ENCODE assay signal across 8 cellular contexts in the genomic region with DNA sequence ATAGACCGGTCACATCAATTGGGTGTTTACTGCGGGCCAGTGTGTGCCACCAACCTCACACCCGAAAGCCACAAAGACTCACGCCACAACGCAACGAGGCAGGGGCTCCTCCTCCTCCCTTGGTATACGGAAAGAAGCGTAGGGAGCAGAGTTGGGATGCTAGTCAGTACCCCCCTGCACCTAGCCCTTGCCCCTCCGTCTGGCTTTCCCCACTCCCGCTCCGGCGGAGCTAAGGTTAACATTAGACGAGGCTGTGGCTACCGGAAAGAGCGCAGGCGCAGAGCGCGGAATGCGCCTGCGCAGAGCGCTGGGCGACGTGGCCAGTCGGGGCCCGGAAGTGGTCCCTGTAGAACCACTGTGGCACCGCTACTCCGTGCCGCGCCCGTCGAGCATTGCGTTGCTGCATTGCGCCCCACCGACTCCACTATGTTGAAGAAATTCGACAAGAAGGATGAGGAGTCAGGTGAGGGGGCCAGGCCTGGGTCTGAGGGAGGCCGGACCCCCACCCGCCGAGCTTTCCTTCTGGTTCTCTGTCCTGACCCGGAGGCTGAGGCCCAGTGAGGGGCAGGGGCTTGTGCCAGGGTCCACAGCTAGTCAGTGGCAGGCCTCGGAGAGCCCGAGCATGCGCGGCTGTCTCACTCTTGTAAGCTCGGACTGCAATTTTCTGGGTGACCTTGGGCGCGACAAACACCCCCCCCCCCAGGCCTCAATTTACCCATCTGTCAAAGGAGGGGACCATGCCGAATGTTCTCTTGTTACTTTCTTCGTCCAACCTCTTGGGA. TPM values are rescaled to one million over a fixed set of nuclear protein-coding genes. Genes with fewer than 3 reads are reported as not detected.
DNase-seq lines count a peak whose midpoint lies in the region; ATAC-seq and TF ChIP-seq lines count a peak whose summit lies in the region.

A gene with protein sequence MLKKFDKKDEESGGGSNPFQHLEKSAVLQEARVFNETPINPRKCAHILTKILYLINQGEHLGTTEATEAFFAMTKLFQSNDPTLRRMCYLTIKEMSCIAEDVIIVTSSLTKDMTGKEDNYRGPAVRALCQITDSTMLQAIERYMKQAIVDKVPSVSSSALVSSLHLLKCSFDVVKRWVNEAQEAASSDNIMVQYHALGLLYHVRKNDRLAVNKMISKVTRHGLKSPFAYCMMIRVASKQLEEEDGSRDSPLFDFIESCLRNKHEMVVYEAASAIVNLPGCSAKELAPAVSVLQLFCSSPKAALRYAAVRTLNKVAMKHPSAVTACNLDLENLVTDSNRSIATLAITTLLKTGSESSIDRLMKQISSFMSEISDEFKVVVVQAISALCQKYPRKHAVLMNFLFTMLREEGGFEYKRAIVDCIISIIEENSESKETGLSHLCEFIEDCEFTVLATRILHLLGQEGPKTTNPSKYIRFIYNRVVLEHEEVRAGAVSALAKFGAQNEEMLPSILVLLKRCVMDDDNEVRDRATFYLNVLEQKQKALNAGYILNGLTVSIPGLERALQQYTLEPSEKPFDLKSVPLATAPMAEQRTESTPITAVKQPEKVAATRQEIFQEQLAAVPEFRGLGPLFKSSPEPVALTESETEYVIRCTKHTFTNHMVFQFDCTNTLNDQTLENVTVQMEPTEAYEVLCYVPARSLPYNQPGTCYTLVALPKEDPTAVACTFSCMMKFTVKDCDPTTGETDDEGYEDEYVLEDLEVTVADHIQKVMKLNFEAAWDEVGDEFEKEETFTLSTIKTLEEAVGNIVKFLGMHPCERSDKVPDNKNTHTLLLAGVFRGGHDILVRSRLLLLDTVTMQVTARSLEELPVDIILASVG (plus strand): TSS at position 323 of the 782 bp plus-strand sequence. CDS start 104 bp downstream, at position 427.

- peaks cover 6% of the 10 kb centered on the region for H3K27me3 Mint-ChIP-seq in activated naive CD4-positive, alpha-beta T cell treated with anti-CD3 and anti-CD28 coated beads, Interleukin-2, amount 10 ng/mL, durations not matched to agents 7 days and 5 days

- peaks cover 15% of the 10 kb centered on the region for H3F3A ChIP-seq in SK-N-SH (replicated peaks; ENCODE audit: insufficient read depth)

- no peaks in the 10 kb centered on the region for H3K9me2 ChIP-seq in SK-N-SH

- TF ChIP-seq RAD21 in SK-N-SH (IDR thresholded peaks at IDR 0.05; ENCODE audit: low read length), result no peak

- no peaks in the 10 kb centered on the region for H3K9me3 Mint-ChIP-seq in activated naive CD4-positive, alpha-beta T cell treated with anti-CD3 and anti-CD28 coated beads, Interleukin-2, amount 10 ng/mL, durations not matched to agents 7 days and 5 days

- H3K27ac ChIP-seq in SK-N-SH (ENCODE audit: low read depth in 2 of 2, low read length in 1 of 2) (peak within 1 kb of the TSS; percentile 66 to 88), gastroesophageal sphincter (peak within 1 kb of the TSS; percentile 73 to 91 (median 85)), substantia nigra (ENCODE audit: low read depth, low read length, poor library complexity, severe bottlenecking) (peak within 1 kb of the TSS; percentile 82)

- peak within 1 kb of the TSS; percentile 100 for H3K9ac ChIP-seq in SK-N-SH

- TF ChIP-seq EP300 in SK-N-SH (IDR thresholded peaks at IDR 0.05; ENCODE audit: borderline replicate concordance in 1 of 2, low read depth in 1 of 2, low read length in 1 of 2) (no peak), gastroesophageal sphincter (IDR thresholded peaks at IDR 0.05) (no peak)

- DNase-seq in GM06990 (ENCODE audit: extremely low read depth, insufficient read length) (peak; percentile 96), NCI-H1092 treated with DMSO at 0.1 percent for 48 hours (lab: John Stamatoyannopoulos, UW) (peak; percentile 89), SK-N-SH (peak; percentile 95), nucleus accumbens (lab: John Stamatoyannopoulos, UW) (peak in 55 of 56 donors; percentile 12 to 92 (median 77)), substantia nigra (lab: John Stamatoyannopoulos, UW) (peak; percentile 14 to 90 (median 77))
- DNase-seq in activated naive CD4-positive, alpha-beta T cell treated with anti-CD3 and anti-CD28 coated beads, Interleukin-2, amount 10 ng/mL, durations not matched to agents 7 days and 5 days, result peak; percentile 89

- H3K4me2 ChIP-seq in SK-N-SH, result peak within 1 kb of the TSS; percentile 91

- under 1% methylated on average over 37 of the region's 48 CpGs for WGBS in SK-N-SH (ENCODE audit: low lambda C conversion rate)
- WGBS in gastroesophageal sphincter (ENCODE audit: low coverage in 1 of 2), 2 donors, result 0 to 1% methylated on average over 4 to 13 of the region's 48 CpGs

- TF ChIP-seq CTCF in GM06990 (IDR thresholded peaks at IDR 0.05; ENCODE audit: insufficient read depth, low read length, poor library complexity, severe bottlenecking) (no peak), SK-N-SH (IDR thresholded peaks at IDR 0.05) (no peak), gastroesophageal sphincter (IDR thresholded peaks at IDR 0.05) (peak in 1 of 4 experiments; percentile 6)

- ATAC-seq in HG02588 (IDR thresholded peaks at IDR 0.05; ENCODE audit: unreplicated experiment) (peak; percentile 80), gastroesophageal sphincter (peak; percentile 94)

- H3K36me3 ChIP-seq in GM06990 (ENCODE audit: control insufficient read depth, insufficient read depth, low read length) (peaks cover 15% of the 10 kb centered on the region), SK-N-SH (replicated peaks in 1 of 2; ENCODE audit: control insufficient read depth in 1 of 2, insufficient read depth in 2 of 2, low read length in 1 of 2) (peaks cover 21 to 32% of the 10 kb centered on the region in 2 experiments), gastroesophageal sphincter (peaks cover 0 to 36% of the 10 kb centered on the region in 2 donors)

- H3K9me3 ChIP-seq in SK-N-SH, result no peaks in the 10 kb centered on the region
- H3K9me3 ChIP-seq in gastroesophageal sphincter, result no peaks in the 10 kb centered on the region

- H3K27me3 ChIP-seq in GM06990 (replicated peaks; ENCODE audit: control insufficient read depth, insufficient read depth, low read length) (no peaks in the 10 kb centered on the region), SK-N-SH (ENCODE audit: insufficient read depth) (no peaks in the 10 kb centered on the region), gastroesophageal sphincter (no peaks in the 10 kb centered on the region)

- H3K79me2 ChIP-seq in SK-N-SH (ENCODE audit: insufficient read depth), result peaks cover 69% of the 10 kb centered on the region

- POLR2A ChIA-PET in SK-N-SH (lab: Yijun Ruan, JAX), result interaction anchor here (0.6 to 1.4 kb wide), 6 partner anchors 14 to 88 kb away, joined by 3 to 7 read pairs (median 4); a partner anchor contains a TSS

- no peaks in the 10 kb centered on the region for H4K20me1 ChIP-seq in SK-N-SH (ENCODE audit: insufficient read depth)

- peaks cover 64% of the 10 kb centered on the region for H3K4me1 Mint-ChIP-seq in activated naive CD4-positive, alpha-beta T cell treated with anti-CD3 and anti-CD28 coated beads, Interleukin-2, amount 10 ng/mL, durations not matched to agents 7 days and 5 days

- peak within 1 kb of the TSS; percentile 96 for H3K27ac Mint-ChIP-seq in activated naive CD4-positive, alpha-beta T cell treated with anti-CD3 and anti-CD28 coated beads, Interleukin-2, amount 10 ng/mL, durations not matched to agents 7 days and 5 days

- H3K4me3 ChIP-seq in GM06990 (replicated peaks; ENCODE audit: low read depth, low read length) (peak within 1 kb of the TSS; percentile 94), SK-N-SH (ENCODE audit: low read depth in 2 of 2, low read length in 1 of 2) (peak within 1 kb of the TSS; percentile 86 to 95), gastroesophageal sphincter (peak within 1 kb of the TSS; percentile 91 to 98)

- H3K4me3 Mint-ChIP-seq in activated naive CD4-positive, alpha-beta T cell treated with anti-CD3 and anti-CD28 coated beads, Interleukin-2, amount 10 ng/mL, durations not matched to agents 7 days and 5 days, result peak within 1 kb of the TSS; percentile 96

- CTCF ChIA-PET in SK-N-SH (lab: Yijun Ruan, JAX), result interaction anchor here (0.7 to 7.8 kb wide), 4 partner anchors 12 to 517 kb away, joined by 3 to 140 read pairs (median 4); no protein-coding TSS in a partner anchor
- CTCF ChIA-PET in activated naive CD4-positive, alpha-beta T cell treated with anti-CD3 and anti-CD28 coated beads, Interleukin-2, amount 10 ng/mL, durations not matched to agents 7 days and 5 days (lab: Charles Lee), result interaction anchor here (0.6 to 7.3 kb wide), 7 partner anchors 9 to 279 kb away, joined by 3 to 88 read pairs (median 5); a partner anchor contains a TSS

- TF ChIP-seq POLR2A in gastroesophageal sphincter (IDR thresholded peaks at IDR 0.05), result peak; percentile 93 to 94

- peak within 1 kb of the TSS; percentile 97 for H2AFZ ChIP-seq in SK-N-SH (ENCODE audit: low read depth)

- H3K36me3 Mint-ChIP-seq in activated naive CD4-positive, alpha-beta T cell treated with anti-CD3 and anti-CD28 coated beads, Interleukin-2, amount 10 ng/mL, durations not matched to agents 7 days and 5 days, result peaks cover 36% of the 10 kb centered on the region

- H3K4me1 ChIP-seq in SK-N-SH (ENCODE audit: control insufficient read depth in 1 of 2, insufficient read depth in 2 of 2, low read depth in 1 of 2, low read length in 1 of 2) (peaks cover 6 to 13% of the 10 kb centered on the region in 2 experiments; a peak in 2 of 4 replicates), gastroesophageal sphincter (peaks cover 0 to 66% (median 20%) of the 10 kb centered on the region in 3 donors)

TF ChIP-seq in SK-N-SH, 30 proteins besides CTCF, POLR2A, EP300 and RAD21 (continues in another document):
- TF ChIP-seq EZH2phosphoT487 (IDR thresholded peaks at IDR 0.05; ENCODE audit: borderline replicate concordance, low read depth) (no peak), MXI1 (IDR thresholded peaks at IDR 0.05; ENCODE audit: low read depth, low read length) (peak; percentile 56), FOXM1 (IDR thresholded peaks at IDR 0.05; ENCODE audit: low read depth) (no peak), POLR2AphosphoS5 (IDR thresholded peaks at IDR 0.05; ENCODE audit: low read depth, low read length) (peak; percentile 90), GABPA (IDR thresholded peaks at IDR 0.05; ENCODE audit: low read depth) (peak; percentile 60), MEF2A (IDR thresholded peaks at IDR 0.05; ENCODE audit: borderline replicate concordance, low read depth) (no peak)
- TF ChIP-seq, protein P1, sequence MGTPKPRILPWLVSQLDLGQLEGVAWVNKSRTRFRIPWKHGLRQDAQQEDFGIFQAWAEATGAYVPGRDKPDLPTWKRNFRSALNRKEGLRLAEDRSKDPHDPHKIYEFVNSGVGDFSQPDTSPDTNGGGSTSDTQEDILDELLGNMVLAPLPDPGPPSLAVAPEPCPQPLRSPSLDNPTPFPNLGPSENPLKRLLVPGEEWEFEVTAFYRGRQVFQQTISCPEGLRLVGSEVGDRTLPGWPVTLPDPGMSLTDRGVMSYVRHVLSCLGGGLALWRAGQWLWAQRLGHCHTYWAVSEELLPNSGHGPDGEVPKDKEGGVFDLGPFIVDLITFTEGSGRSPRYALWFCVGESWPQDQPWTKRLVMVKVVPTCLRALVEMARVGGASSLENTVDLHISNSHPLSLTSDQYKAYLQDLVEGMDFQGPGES (IDR thresholded peaks at IDR 0.05; ENCODE audit: low read depth, low read length), result 0 out of 2 replicates have a peak, but pooled peaks have one; percentile 2

RNA-seq across cellular contexts. Expression of the gene that starts here (rescaled TPM):
- 111 and 114 TPM in 2 replicates for polyA plus RNA-seq in SK-N-SH (2012; rRNA removed)
- 96.5 and 100 TPM in 2 replicates for polyA plus RNA-seq in SK-N-SH (2012; cell fraction: cytosol; rRNA removed)
- polyA plus RNA-seq in SK-N-SH (2012; cell fraction: nucleus; rRNA removed), result 112 and 138 TPM in 2 replicates
- total RNA-seq in gastroesophageal sphincter, result 10 to 100 TPM; 64.6 to 95.8 (median 74.0) TPM

Comparison
In these comparisons a context has a peak if more than half of its experiments do, and no peak if none do; other contexts are left out.
1. Peak in every context shown above with its lines: DNase-seq, ATAC-seq, H3K4me3 ChIP-seq and H3K27ac ChIP-seq.